In the genomic region with DNA sequence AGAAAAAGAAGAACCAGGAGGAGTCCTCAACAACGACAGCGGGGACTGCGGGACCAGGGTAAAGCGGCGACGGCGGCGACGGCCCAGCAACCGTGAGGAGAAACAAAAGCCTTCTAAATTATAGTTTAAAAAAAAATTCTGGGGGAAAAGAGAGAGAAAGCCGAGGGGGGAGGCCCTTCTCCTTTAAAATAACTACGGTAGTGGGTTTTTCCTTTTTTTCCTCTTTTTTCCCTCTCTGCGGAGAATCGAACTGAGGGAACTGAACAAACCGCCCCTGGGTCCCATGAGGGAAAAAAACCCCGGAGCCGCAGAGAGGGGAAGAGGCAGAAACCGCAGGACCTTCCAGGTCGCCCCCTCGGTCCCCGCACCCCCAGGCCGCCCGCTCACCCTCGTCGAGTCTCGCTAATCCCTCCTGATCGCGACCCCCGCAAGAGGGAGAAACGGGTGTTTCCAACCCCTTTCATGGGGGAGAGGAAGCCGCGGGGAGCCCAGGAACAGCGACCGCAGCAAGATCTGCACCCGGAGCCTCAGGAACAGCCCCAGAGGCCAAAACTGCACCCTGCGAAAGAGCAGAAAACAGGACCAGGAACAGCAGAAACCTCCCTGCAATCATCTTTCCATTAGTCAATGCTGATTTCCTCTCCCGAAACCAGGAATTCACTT, we compare ENCODE assay signal across 8 cellular contexts. TPM values are rescaled to one million over a fixed set of nuclear protein-coding genes. Genes with fewer than 3 reads are reported as not detected.
A peak's percentile ranks its signal among the peaks of the same experiment; 100 is the strongest.
DNase-seq lines count a peak whose midpoint lies in the region; ATAC-seq and TF ChIP-seq lines count a peak whose summit lies in the region.

No MANE protein-coding gene starts in this region.

- H3K27ac ChIP-seq in trophoblast cell (ENCODE audit: low read depth, low read length) = no peak overlapping the region

- peaks cover 3% of the 10 kb centered on the region in 2 experiments for H3K36me3 ChIP-seq in trophoblast cell (ENCODE audit: control insufficient read depth in 1 of 2, insufficient read depth in 2 of 2, low read length in 2 of 2)

- no peaks in the 10 kb centered on the region for H3K27me3 Mint-ChIP-seq in activated CD4-positive, alpha-beta memory T cell treated with anti-CD3 and anti-CD28 coated beads, Interleukin-2, amount 10 ng/mL, durations not matched to agents 7 days and 5 days

- H3K9ac ChIP-seq in trophoblast cell (ENCODE audit: low read length) = peak overlapping the region; percentile 51

- no peaks in the 10 kb centered on the region for H3K9me3 ChIP-seq in trophoblast cell (ENCODE audit: insufficient read depth, low read depth, low read length)

- peak overlapping the region; percentile 50 for H2AFZ ChIP-seq in trophoblast cell (ENCODE audit: insufficient read depth, low read length, poor library complexity)

- no peak for TF ChIP-seq CTCF in fibroblast of the aortic adventitia (IDR thresholded peaks at IDR 0.05; ENCODE audit: insufficient read depth, low read length)

- WGBS in trophoblast cell (ENCODE audit: extremely low coverage, insufficient coverage, insufficient read length) = no CpG with 5 or more reads among the region's 37 CpGs

- H4K12ac ChIP-seq in trophoblast cell (ENCODE audit: low read depth, low read length) = peak overlapping the region; percentile 75

- H3K4me3 Mint-ChIP-seq in activated CD4-positive, alpha-beta memory T cell treated with anti-CD3 and anti-CD28 coated beads, Interleukin-2, amount 10 ng/mL, durations not matched to agents 7 days and 5 days = peak overlapping the region; percentile 99

- no peak overlapping the region for H2BK12ac ChIP-seq in trophoblast cell (ENCODE audit: low read length)

- peak overlapping the region; percentile 62 for H4K91ac ChIP-seq in trophoblast cell (ENCODE audit: low read depth, low read length)

- CTCF ChIA-PET in activated CD4-positive, alpha-beta memory T cell treated with anti-CD3 and anti-CD28 coated beads, Interleukin-2, amount 10 ng/mL, durations not matched to agents 7 days and 5 days (lab: Charles Lee) = interaction anchor here (0.9 to 1.9 kb wide), 5 partner anchors 12 to 273 kb away, joined by 3 to 12 read pairs (median 8); partner anchors contain the start of gene BOD1

- H3K36me3 Mint-ChIP-seq in activated CD4-positive, alpha-beta memory T cell treated with anti-CD3 and anti-CD28 coated beads, Interleukin-2, amount 10 ng/mL, durations not matched to agents 7 days and 5 days (ENCODE audit: low read depth) = peaks cover 39% of the 10 kb centered on the region

- ATAC-seq in GM18519 (IDR thresholded peaks at IDR 0.05; ENCODE audit: low FRiP score, unreplicated experiment) = no peak
- no peak for ATAC-seq in GM19324 (IDR thresholded peaks at IDR 0.05; ENCODE audit: low FRiP score, unreplicated experiment)

- H2BK5ac ChIP-seq in trophoblast cell (ENCODE audit: low read depth, low read length, poor library complexity) = peak overlapping the region; percentile 57

- peaks cover 12% of the 10 kb centered on the region for H3K79me1 ChIP-seq in trophoblast cell (ENCODE audit: low read length)

- no peak overlapping the region for H3K23ac ChIP-seq in trophoblast cell (ENCODE audit: low read length)

- peaks cover 80% of the 10 kb centered on the region for H3K4me1 Mint-ChIP-seq in activated CD4-positive, alpha-beta memory T cell treated with anti-CD3 and anti-CD28 coated beads, Interleukin-2, amount 10 ng/mL, durations not matched to agents 7 days and 5 days

- peak overlapping the region; percentile 68 for H3K4me2 ChIP-seq in trophoblast cell (ENCODE audit: low read length)

- H2BK120ac ChIP-seq in trophoblast cell (ENCODE audit: insufficient read depth, low read length, poor library complexity) = no peak overlapping the region

- H3K9me3 Mint-ChIP-seq in activated CD4-positive, alpha-beta memory T cell treated with anti-CD3 and anti-CD28 coated beads, Interleukin-2, amount 10 ng/mL, durations not matched to agents 7 days and 5 days = peaks cover 5% of the 10 kb centered on the region

- H3K79me2 ChIP-seq in trophoblast cell (ENCODE audit: control insufficient read depth, insufficient read depth, low read length, poor library complexity) = peaks cover 14% of the 10 kb centered on the region

- no peak overlapping the region for H2AK5ac ChIP-seq in trophoblast cell (ENCODE audit: low read length)

- H3K27me3 ChIP-seq in trophoblast cell (ENCODE audit: insufficient read depth, low read length) = no peaks in the 10 kb centered on the region

- H3K4me3 ChIP-seq in fibroblast of the aortic adventitia (ENCODE audit: low read depth, low read length) (peak overlapping the region; percentile 77), trophoblast cell (ENCODE audit: low read depth, low read length) (peak overlapping the region; percentile 78)

- H3K4ac ChIP-seq in trophoblast cell (ENCODE audit: low read depth, low read length) = peak overlapping the region; percentile 76

- H3K27ac Mint-ChIP-seq in activated CD4-positive, alpha-beta memory T cell treated with anti-CD3 and anti-CD28 coated beads, Interleukin-2, amount 10 ng/mL, durations not matched to agents 7 days and 5 days = peak overlapping the region; percentile 91

- peak overlapping the region; percentile 78 for H3K14ac ChIP-seq in trophoblast cell (ENCODE audit: low read length)

- peak overlapping the region; percentile 88 for H4K8ac ChIP-seq in trophoblast cell (ENCODE audit: low read depth, low read length)

- DNase-seq in stimulated activated CD4-positive, alpha-beta T cell treated with anti-CD3 and anti-CD28 coated beads, Interleukin-4, amount 100 ng/mL, for 1 hour = peak; percentile 18
- DNase-seq in stimulated activated CD4-positive, alpha-beta T cell treated with anti-CD3 and anti-CD28 coated beads, Interleukin-2, amount 100 ng/mL, for 48 hours = no peak
- DNase-seq in activated CD4-positive, alpha-beta memory T cell treated with anti-CD3 and anti-CD28 coated beads, Interleukin-2, amount 10 ng/mL, durations not matched to agents 7 days and 5 days = peak; percentile 22
- DNase-seq in fibroblast of the aortic adventitia (ENCODE audit: low read depth) (peak; percentile 40), trophoblast cell (peak in 1 of 2 donors; percentile 26), germinal center (ENCODE audit: low spot score) (no peak)

- H3K18ac ChIP-seq in trophoblast cell (ENCODE audit: low read length) = peak overlapping the region; percentile 87

- POLR2A ChIA-PET in activated CD4-positive, alpha-beta memory T cell treated with anti-CD3 and anti-CD28 coated beads, Interleukin-2, amount 10 ng/mL, durations not matched to agents 7 days and 5 days (lab: Charles Lee) = interaction anchor here (0.7 to 3.0 kb wide), 13 partner anchors 9 to 273 kb away, joined by 3 to 19 read pairs (median 4); no protein-coding TSS in a partner anchor

- peaks cover 7 to 11% of the 10 kb centered on the region in 2 experiments for H3K4me1 ChIP-seq in trophoblast cell (ENCODE audit: control insufficient read depth in 1 of 2, insufficient read depth in 2 of 2, low read length in 2 of 2)

RNA-seq across cellular contexts. Expression of gene CPEB4, which starts 0.5 kb away (rescaled TPM):
- 10 to 100 TPM; 17.3 to 19.5 TPM for total RNA-seq in activated CD4-positive, alpha-beta memory T cell treated with anti-CD3 and anti-CD28 coated beads, Interleukin-2, amount 10 ng/mL, durations not matched to agents 7 days and 5 days
- 14.0 and 24.4 TPM in 2 replicates for total RNA-seq in fibroblast of the aortic adventitia (ENCODE audit: low replicate concordance)
- 50.4 and 53.4 TPM in 2 replicates for polyA plus RNA-seq in trophoblast cell (2013)

Comparison
In these comparisons a context has a peak if more than half of its experiments do, and no peak if none do; other contexts are left out.
1. DNase-seq: peak in stimulated activated CD4-positive, alpha-beta T cell treated with anti-CD3 and anti-CD28 coated beads, Interleukin-4, amount 100 ng/mL, for 1 hour (single experiment), activated CD4-positive, alpha-beta memory T cell treated with anti-CD3 and anti-CD28 coated beads, Interleukin-2, amount 10 ng/mL, durations not matched to agents 7 days and 5 days (single experiment) and fibroblast of the aortic adventitia (single experiment); none in stimulated activated CD4-positive, alpha-beta T cell treated with anti-CD3 and anti-CD28 coated beads, Interleukin-2, amount 100 ng/mL, for 48 hours (0 of 2) and germinal center (single experiment).